11 cellular contexts compared by ENCODE assay signal in the genomic region with DNA sequence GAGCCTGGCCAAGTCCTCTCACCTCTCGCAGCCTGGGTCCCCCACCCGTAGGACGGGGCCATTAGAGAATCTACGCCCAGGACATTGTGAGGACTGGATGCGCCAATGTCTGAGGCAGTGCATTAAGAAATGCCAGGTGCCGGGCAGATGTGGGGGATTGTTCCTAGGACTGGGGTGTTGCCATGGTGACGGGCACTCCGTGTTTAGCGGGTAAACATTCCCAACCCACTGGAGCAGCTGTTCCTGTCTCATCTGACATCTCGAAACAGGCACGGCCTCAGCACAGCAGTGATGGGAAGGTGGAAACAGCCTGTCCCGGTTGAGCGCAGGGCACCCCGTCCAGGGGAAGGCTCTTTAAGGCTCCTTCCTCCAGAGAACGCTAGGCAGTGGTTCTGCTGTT.
A peak's percentile ranks its signal among the peaks of the same experiment; 100 is the strongest.
DNase-seq lines count a peak whose midpoint lies in the region; ATAC-seq, FAIRE-seq and TF ChIP-seq lines count a peak whose summit lies in the region.
"Had no signal": no experiment of that assay in that cellular context is flagged by ENCODE, and none has a peak within 500 bp of the region (broad histone marks: within the 10 kb centered on the region; RNA-seq: fewer than 3 reads in every experiment).

No MANE protein-coding gene starts in this region.

- CTCF ChIA-PET in K562 (lab: Yijun Ruan, JAX; ENCODE audit: low intra/inter-chr PET ratio) = no interaction called here

- peaks cover 3 to 35% of the 10 kb centered on the region in 2 experiments; a peak in 4 of 5 replicates for H3K27me3 ChIP-seq in K562 (ENCODE audit: control insufficient read depth in 2 of 2, insufficient read depth in 2 of 2, low read length in 2 of 2)
- H3K27me3 ChIP-seq: Peyer's patch, uterus had no signal

- DNase-seq in GM03348 (ENCODE audit: low spot score) (peak; percentile 31), NCI-H2107 (lab: John Stamatoyannopoulos, UW) (peak; percentile 50), K562 (ENCODE audit: extremely low read depth in 1 of 4, low spot score in 3 of 4) (no peak), retina (peak; percentile 75), left ventricle myocardium superior (no peak)
- DNase-seq: Peyer's patch, uterus had no signal

- no peaks in the 10 kb centered on the region for H3K9me1 ChIP-seq in K562 (ENCODE audit: control insufficient read depth, insufficient read depth, low read length)

- H3K27ac ChIP-seq in K562 (ENCODE audit: extremely low read depth, low read depth, low read length) = no peak overlapping the region
- H3K27ac ChIP-seq: KMS-11, Peyer's patch, uterus had no signal

- FAIRE-seq in K562 (lab: Jason Lieb, UNC) = no peak

- H3K9me3 ChIP-seq in K562 (replicated peaks; ENCODE audit: control insufficient read depth, insufficient read depth, low read depth, low read length) = no peaks in the 10 kb centered on the region
- H3K9me3 ChIP-seq: Peyer's patch, uterus had no signal

- H3K79me2 ChIP-seq in K562 (ENCODE audit: control insufficient read depth, insufficient read depth, low read length) = no peaks in the 10 kb centered on the region

- H3K4me1 ChIP-seq in K562 (replicated peaks in 1 of 2; ENCODE audit: control insufficient read depth in 2 of 2, insufficient read depth in 2 of 2, low read length in 2 of 2) = no peaks in the 10 kb centered on the region; a peak in 1 of 5 replicates
- H3K4me1 ChIP-seq: Peyer's patch, uterus had no signal

- 2% methylated on average over 11 of the region's 15 CpGs for WGBS in K562 (ENCODE audit: insufficient coverage, low coverage, missing lambda C conversion rate)

- H2AFZ ChIP-seq in K562 (ENCODE audit: low read depth, low read length) = no peak overlapping the region

- H3K4me2 ChIP-seq in K562 (ENCODE audit: insufficient read depth, low read length) = no peak overlapping the region
- H3K4me2 ChIP-seq: KMS-11, smooth muscle cell had no signal

- POLR2A ChIA-PET in K562 (lab: Yijun Ruan, JAX) = no interaction called here

- intact Hi-C loops in K562 (cut with micrococcal nuclease) = no loop called here
- intact Hi-C loops in left ventricle myocardium superior (cut with micrococcal nuclease) = no loop called here

- BruUV-seq in K562 (replicated peaks; lab: Mats Ljungman, UMichigan) = no TSS peak

- TF ChIP-seq CTCF in K562 (IDR thresholded peaks at IDR 0.05 in 2 of 3, conservative IDR thresholded peaks at IDR 0.05 in 1 of 3; ENCODE audit: insufficient read depth in 2 of 3, low read depth in 1 of 3, low read length in 3 of 3) = no peak

- H3K4me3 ChIP-seq in K562 = no peak overlapping the region
- H3K4me3 ChIP-seq: Peyer's patch, smooth muscle cell, uterus had no signal

- no peak for TF ChIP-seq EP300 in K562 (IDR thresholded peaks at IDR 0.05; ENCODE audit: low read length)

- H3K9ac ChIP-seq in K562 (ENCODE audit: insufficient read depth in 1 of 2, low read depth in 2 of 2, low read length in 2 of 2) = no peak overlapping the region
- H3K9ac ChIP-seq: KMS-11 had no signal

- no peaks in the 10 kb centered on the region for H4K20me1 ChIP-seq in K562 (replicated peaks; ENCODE audit: control insufficient read depth, insufficient read depth, low read length)

- no peak for TF ChIP-seq POLR2A in K562 (conservative IDR thresholded peaks at IDR 0.05)

- no peaks in the 10 kb centered on the region for H3K36me3 ChIP-seq in K562 (ENCODE audit: control insufficient read depth, insufficient read depth, low read length)
- H3K36me3 ChIP-seq: Peyer's patch, uterus had no signal

- in situ Hi-C loops in K562 (cut with MboI) = no loop called here

- no peak for TF ChIP-seq RAD21 in K562 (CRISPR knock-in tag; conservative IDR thresholded peaks at IDR 0.05 in 1 of 2, IDR thresholded peaks at IDR 0.05 in 1 of 2)

- ATAC-seq in K562 = no peak
- no peak for ATAC-seq in GM21737 (IDR thresholded peaks at IDR 0.05; ENCODE audit: unreplicated experiment)
- no peak for ATAC-seq in left ventricle myocardium superior
- ATAC-seq in HG03354 (IDR thresholded peaks at IDR 0.05; ENCODE audit: poor library complexity, severe bottlenecking, unreplicated experiment) = no peak

TF ChIP-seq in K562, 482 proteins besides CTCF, POLR2A, EP300 and RAD21:
- TF ChIP-seq NR3C1 (CRISPR knock-in tag; IDR thresholded peaks at IDR 0.05) = no peak
- TF ChIP-seq TCF7 (IDR thresholded peaks at IDR 0.05; ENCODE audit: borderline replicate concordance) = no peak
- no peak for TF ChIP-seq ZNF263 (CRISPR knock-in tag; IDR thresholded peaks at IDR 0.05; ENCODE audit: borderline replicate concordance)
- peak; percentile 44 for TF ChIP-seq RFX1 (IDR thresholded peaks at IDR 0.05)

Comparison
In these comparisons a context has a peak if more than half of its experiments do, and no peak if none do; other contexts are left out.
1. DNase-seq: peak in GM03348 (single experiment), NCI-H2107 (single experiment) and retina (single experiment); none in K562 (0 of 4) and left ventricle myocardium superior (single experiment).